In genomic region chr3:112126501-112126900, GRCh38 we compare ENCODE assay signal across 1 cellular context.
TF ChIP-seq lines count a peak whose summit lies in the region.

No MANE protein-coding gene starts in this region.

TF ChIP-seq in endothelial cell of umbilical vein, 7 proteins besides CTCF, POLR2A, EP300 and RAD21:
- TF ChIP-seq MAX (IDR thresholded peaks at IDR 0.05; ENCODE audit: insufficient read depth, insufficient read length) (no peak), JUN (IDR thresholded peaks at IDR 0.05; ENCODE audit: borderline replicate concordance, insufficient read depth, insufficient read length, low read depth) (no peak)
